In genomic region chr10:132453470-132453861, GRCh38 we compare ENCODE assay signal across 9 cellular contexts. TPM values are rescaled to one million over a fixed set of nuclear protein-coding genes. Genes with fewer than 3 reads are reported as not detected.
DNase-seq lines count a peak whose midpoint lies in the region; ATAC-seq and TF ChIP-seq lines count a peak whose summit lies in the region.
"Had no signal": no experiment of that assay in that cellular context is flagged by ENCODE, and none has a peak within 500 bp of the region (broad histone marks: within the 10 kb centered on the region; RNA-seq: fewer than 3 reads in every experiment).

No MANE protein-coding gene starts in this region.

- no peaks in the 10 kb centered on the region for H3K79me2 ChIP-seq in neural progenitor cell (ENCODE audit: low read depth)

- peak overlapping the region; percentile 57 for H3K4me3 Mint-ChIP-seq in Caco-2 (ENCODE audit: unreplicated experiment)
- peak overlapping the region; percentile 6 for H3K4me3 Mint-ChIP-seq in MCF 10A (ENCODE audit: unreplicated experiment)
- no peak overlapping the region for H3K4me3 Mint-ChIP-seq in neural progenitor cell
- H3K4me3 Mint-ChIP-seq: activated naive CD4-positive, alpha-beta T cell treated with anti-CD3 and anti-CD28 coated beads, Interleukin-2, amount 50 U/mL, for 24 hours had no signal

- H3K4me1 Mint-ChIP-seq in Caco-2 (ENCODE audit: low read depth, unreplicated experiment) (no peaks in the 10 kb centered on the region), MCF 10A (ENCODE audit: insufficient read depth, unreplicated experiment) (peaks cover 7% of the 10 kb centered on the region), neural progenitor cell (peaks cover 6% of the 10 kb centered on the region)

- H3K27ac Mint-ChIP-seq in Caco-2 (ENCODE audit: unreplicated experiment) = no peak overlapping the region
- H3K27ac Mint-ChIP-seq in MCF 10A (ENCODE audit: low read depth, unreplicated experiment) = no peak overlapping the region
- H3K27ac Mint-ChIP-seq in neural progenitor cell = no peak overlapping the region
- H3K27ac Mint-ChIP-seq: activated naive CD4-positive, alpha-beta T cell treated with anti-CD3 and anti-CD28 coated beads, Interleukin-2, amount 50 U/mL, for 24 hours had no signal

- BruUV-seq in Caco-2 (replicated peaks; lab: Mats Ljungman, UMichigan) = no TSS peak
- BruUV-seq in MCF 10A (replicated peaks; lab: Mats Ljungman, UMichigan) = no TSS peak

- POLR2A ChIA-PET in Caco-2 (lab: Charles Lee) (no interaction called here), MCF 10A (lab: Yijun Ruan, JAX) (no interaction called here)

- H3K27ac ChIP-seq in neural progenitor cell = no peak overlapping the region

- CTCF ChIA-PET in Caco-2 (lab: Charles Lee) (no interaction called here), MCF 10A (lab: Yijun Ruan, JAX) (interaction anchor here (0.6 to 2.7 kb wide), 18 partner anchors 8 to 828 kb away, joined by 3 to 19 read pairs (median 4); no protein-coding TSS in a partner anchor)

- H3K27me3 Mint-ChIP-seq in Caco-2 (ENCODE audit: insufficient read depth, unreplicated experiment) (no peaks in the 10 kb centered on the region), MCF 10A (ENCODE audit: insufficient read depth, unreplicated experiment) (no peaks in the 10 kb centered on the region), neural progenitor cell (ENCODE audit: insufficient read depth, low read depth) (peaks cover 5% of the 10 kb centered on the region)
- H3K27me3 Mint-ChIP-seq: activated naive CD4-positive, alpha-beta T cell treated with anti-CD3 and anti-CD28 coated beads, Interleukin-2, amount 50 U/mL, for 24 hours had no signal

- H3K9me3 ChIP-seq in Caco-2 (no peaks in the 10 kb centered on the region), neural progenitor cell (ENCODE audit: low read depth) (no peaks in the 10 kb centered on the region)

- no peaks in the 10 kb centered on the region for H3K27me3 ChIP-seq in Caco-2 (replicated peaks; ENCODE audit: control insufficient read depth, insufficient read depth, low read length)
- H3K27me3 ChIP-seq in neural progenitor cell = peaks cover 21% of the 10 kb centered on the region

- ATAC-seq in HG03025 (IDR thresholded peaks at IDR 0.05; ENCODE audit: low FRiP score, unreplicated experiment) (peak; percentile 22), GM21423 (IDR thresholded peaks at IDR 0.05; ENCODE audit: unreplicated experiment) (no peak)

- no peak for DNase-seq in Caco-2
- no peak for DNase-seq in MCF 10A (ENCODE audit: unreplicated experiment)
- no peak for DNase-seq in neural progenitor cell (ENCODE audit: low spot score)
- no peak for DNase-seq in NCI-H2107 treated with DMSO at 0.1 percent for 48 hours (lab: John Stamatoyannopoulos, UW; ENCODE audit: unreplicated experiment)
- DNase-seq in stimulated activated CD4-positive, alpha-beta T cell treated with anti-CD3 and anti-CD28 coated beads, Interleukin-12 subunit alpha, Interleukin-12 subunit beta, amount 100 ng/mL, for 4 hours = no peak
- no peak for DNase-seq in COLO829 (ENCODE audit: low spot score)

- peaks cover 12% of the 10 kb centered on the region for H3F3A ChIP-seq in neural progenitor cell (ENCODE audit: low read depth)

- no peak for TF ChIP-seq CTCF in Caco-2 (IDR thresholded peaks at IDR 0.05; ENCODE audit: insufficient read depth in 1 of 2, low read depth in 1 of 2, low read length in 1 of 2, severe bottlenecking in 1 of 2, unreplicated experiment in 1 of 2)
- no peak for TF ChIP-seq CTCF in MCF 10A (IDR thresholded peaks at IDR 0.05; ENCODE audit: unreplicated experiment)
- no peak for TF ChIP-seq CTCF in neural progenitor cell (IDR thresholded peaks at IDR 0.05)

- H3K36me3 Mint-ChIP-seq in Caco-2 (ENCODE audit: insufficient read depth, unreplicated experiment) = no peaks in the 10 kb centered on the region
- peaks cover 7% of the 10 kb centered on the region for H3K36me3 Mint-ChIP-seq in MCF 10A (ENCODE audit: insufficient read depth, unreplicated experiment)
- no peaks in the 10 kb centered on the region for H3K36me3 Mint-ChIP-seq in neural progenitor cell
- H3K36me3 Mint-ChIP-seq: activated naive CD4-positive, alpha-beta T cell treated with anti-CD3 and anti-CD28 coated beads, Interleukin-2, amount 50 U/mL, for 24 hours had no signal

- H3K9me3 Mint-ChIP-seq in Caco-2 (ENCODE audit: unreplicated experiment) (no peaks in the 10 kb centered on the region), MCF 10A (ENCODE audit: unreplicated experiment) (no peaks in the 10 kb centered on the region), neural progenitor cell (no peaks in the 10 kb centered on the region)
- H3K9me3 Mint-ChIP-seq: activated naive CD4-positive, alpha-beta T cell treated with anti-CD3 and anti-CD28 coated beads, Interleukin-2, amount 50 U/mL, for 24 hours had no signal

- H3K4me2 ChIP-seq in neural progenitor cell = peak overlapping the region; percentile 70

- H4K20me1 ChIP-seq in neural progenitor cell (ENCODE audit: low read depth) = peaks cover 4% of the 10 kb centered on the region

- H3K9ac ChIP-seq in neural progenitor cell = no peak overlapping the region

- H3K4me1 ChIP-seq in Caco-2 (peaks cover 35% of the 10 kb centered on the region), neural progenitor cell (no peaks in the 10 kb centered on the region)

- H3K36me3 ChIP-seq in Caco-2 (ENCODE audit: control insufficient read depth, insufficient read depth, low read length) = no peaks in the 10 kb centered on the region
- H3K36me3 ChIP-seq in neural progenitor cell = no peaks in the 10 kb centered on the region

- H3K4me3 ChIP-seq in Caco-2 (ENCODE audit: low read depth, low read length) = peak overlapping the region; percentile 19; the same call in 1 of the 2 replicates
- peak overlapping the region; percentile 30 for H3K4me3 ChIP-seq in neural progenitor cell

- peak overlapping the region; percentile 52 for H2AFZ ChIP-seq in neural progenitor cell (replicated peaks)

- intact Hi-C loops in Caco-2 (cut with micrococcal nuclease; ENCODE audit: unreplicated experiment) = loop anchor here (2.0 kb wide), 3 partner anchors 57 to 231 kb away; partner anchors contain the start of gene PWWP2B
- intact Hi-C loops in MCF 10A (cut with micrococcal nuclease) = loop anchor here (1.0 kb wide), 2 partner anchors 65 to 230 kb away; no protein-coding TSS in a partner anchor

RNA-seq across cellular contexts. Expression of gene PWWP2B, which starts 56.5 kb away (rescaled TPM):
- 17.8 and 19.3 TPM in 2 replicates for total RNA-seq in Caco-2 (2022)
- 10.0 and 13.0 TPM in 2 replicates for total RNA-seq in MCF 10A (2022)
- 0.34 and 1.5 TPM in 2 replicates for total RNA-seq in neural progenitor cell (ENCODE audit: low replicate concordance)
